4 cellular contexts compared by ENCODE assay signal in genomic region chr12:12796171-12796570, GRCh38.
"Had no signal": no experiment of that assay in that cellular context is flagged by ENCODE, and none has a peak within 500 bp of the region (broad histone marks: within the 10 kb centered on the region; RNA-seq: fewer than 3 reads in every experiment).

No MANE protein-coding gene starts in this region.

- H2AFZ ChIP-seq: GM23338 had no signal

- H3K27ac Mint-ChIP-seq: GM23338, H9 had no signal

- ATAC-seq: GM23338 had no signal

- H3K4me3 Mint-ChIP-seq: GM23338, H9 had no signal

- H3K4me2 ChIP-seq: GM23338 had no signal

- DNase-seq: H9, HCEC 1CT, IMR-90 had no signal

- H3K4me3 ChIP-seq: GM23338 had no signal

- H3K9me3 Mint-ChIP-seq: H9 had no signal
